Comparison of ENCODE assay signal across 1 cellular context in the genomic region with DNA sequence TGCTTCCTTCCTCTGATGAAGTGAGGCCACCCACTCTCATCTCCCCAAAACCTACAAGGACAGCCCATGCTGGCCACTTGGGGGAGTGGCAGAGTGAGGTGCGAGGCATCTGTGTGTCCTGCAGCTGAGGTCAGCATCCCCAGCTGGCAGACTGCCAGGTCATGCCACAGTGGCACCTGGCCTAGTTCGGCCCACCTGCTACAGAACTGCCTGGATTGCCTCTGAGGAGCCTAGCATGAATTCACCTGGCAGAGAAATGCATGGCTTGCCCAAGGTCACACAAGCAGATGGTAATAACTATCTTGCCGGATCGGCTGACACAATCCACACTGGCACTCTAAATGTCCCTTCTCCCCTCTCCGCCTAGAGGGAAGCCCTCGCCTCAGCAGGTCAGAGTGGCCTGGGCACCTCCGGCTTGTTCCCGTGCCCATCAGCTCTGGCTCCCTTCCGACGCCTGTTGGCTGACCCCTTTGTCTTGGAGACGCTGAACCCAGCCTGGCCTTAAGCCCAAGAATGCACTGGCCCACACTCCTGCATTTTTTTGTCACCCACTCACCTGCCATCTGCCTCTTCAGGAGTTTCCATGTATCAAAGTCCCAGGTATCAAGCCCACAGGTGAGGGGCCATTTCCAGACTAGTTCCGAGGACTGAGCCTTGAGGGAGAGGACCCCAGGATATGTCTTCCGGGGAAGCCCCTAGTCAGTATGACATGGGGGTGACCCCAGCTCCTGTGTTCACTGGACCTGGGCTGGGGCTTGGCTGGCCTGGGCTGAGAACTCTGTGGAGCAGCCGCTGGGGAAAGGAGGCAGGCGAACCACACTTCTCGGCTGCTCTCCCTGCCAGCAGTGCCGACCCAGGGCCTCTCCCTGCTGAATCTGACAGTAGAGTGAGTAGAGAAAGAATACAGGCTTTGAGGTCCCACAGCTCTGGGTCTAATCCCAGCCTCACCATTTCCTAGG.
TF ChIP-seq lines count a peak whose summit lies in the region.

No MANE protein-coding gene starts in this region.

TF ChIP-seq in neural cell, 6 proteins besides CTCF, POLR2A, EP300 and RAD21 (continued from another document):
- TF ChIP-seq, protein P1, sequence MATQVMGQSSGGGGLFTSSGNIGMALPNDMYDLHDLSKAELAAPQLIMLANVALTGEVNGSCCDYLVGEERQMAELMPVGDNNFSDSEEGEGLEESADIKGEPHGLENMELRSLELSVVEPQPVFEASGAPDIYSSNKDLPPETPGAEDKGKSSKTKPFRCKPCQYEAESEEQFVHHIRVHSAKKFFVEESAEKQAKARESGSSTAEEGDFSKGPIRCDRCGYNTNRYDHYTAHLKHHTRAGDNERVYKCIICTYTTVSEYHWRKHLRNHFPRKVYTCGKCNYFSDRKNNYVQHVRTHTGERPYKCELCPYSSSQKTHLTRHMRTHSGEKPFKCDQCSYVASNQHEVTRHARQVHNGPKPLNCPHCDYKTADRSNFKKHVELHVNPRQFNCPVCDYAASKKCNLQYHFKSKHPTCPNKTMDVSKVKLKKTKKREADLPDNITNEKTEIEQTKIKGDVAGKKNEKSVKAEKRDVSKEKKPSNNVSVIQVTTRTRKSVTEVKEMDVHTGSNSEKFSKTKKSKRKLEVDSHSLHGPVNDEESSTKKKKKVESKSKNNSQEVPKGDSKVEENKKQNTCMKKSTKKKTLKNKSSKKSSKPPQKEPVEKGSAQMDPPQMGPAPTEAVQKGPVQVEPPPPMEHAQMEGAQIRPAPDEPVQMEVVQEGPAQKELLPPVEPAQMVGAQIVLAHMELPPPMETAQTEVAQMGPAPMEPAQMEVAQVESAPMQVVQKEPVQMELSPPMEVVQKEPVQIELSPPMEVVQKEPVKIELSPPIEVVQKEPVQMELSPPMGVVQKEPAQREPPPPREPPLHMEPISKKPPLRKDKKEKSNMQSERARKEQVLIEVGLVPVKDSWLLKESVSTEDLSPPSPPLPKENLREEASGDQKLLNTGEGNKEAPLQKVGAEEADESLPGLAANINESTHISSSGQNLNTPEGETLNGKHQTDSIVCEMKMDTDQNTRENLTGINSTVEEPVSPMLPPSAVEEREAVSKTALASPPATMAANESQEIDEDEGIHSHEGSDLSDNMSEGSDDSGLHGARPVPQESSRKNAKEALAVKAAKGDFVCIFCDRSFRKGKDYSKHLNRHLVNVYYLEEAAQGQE (IDR thresholded peaks at IDR 0.05; ENCODE audit: borderline replicate concordance) = no peak
- TF ChIP-seq MXI1 (conservative IDR thresholded peaks at IDR 0.05; ENCODE audit: poor library complexity, severe bottlenecking) (no peak), POLR2AphosphoS5 (IDR thresholded peaks at IDR 0.05) (no peak)
